Comparison of ENCODE assay signal across 15 cellular contexts in genomic region chr10:124053971-124054370, GRCh38. TPM values are rescaled to one million over a fixed set of nuclear protein-coding genes. Genes with fewer than 3 reads are reported as not detected.
DNase-seq lines count a peak whose midpoint lies in the region; ATAC-seq and TF ChIP-seq lines count a peak whose summit lies in the region.
"Had no signal": no experiment of that assay in that cellular context is flagged by ENCODE, and none has a peak within 500 bp of the region (broad histone marks: within the 10 kb centered on the region; RNA-seq: fewer than 3 reads in every experiment).

No MANE protein-coding gene starts in this region.

- CTCF ChIA-PET in mammary epithelial cell (lab: Charles Lee; ENCODE audit: low non-redundant PET), result no interaction called here

- H3K4me1 Mint-ChIP-seq in mesothelial cell of epicardium, result peaks cover 33% of the 10 kb centered on the region
- H3K4me1 Mint-ChIP-seq: activated CD4-positive, alpha-beta memory T cell treated with anti-CD3 and anti-CD28 coated beads, Interleukin-2, amount 10 ng/mL, durations not matched to agents 7 days and 5 days had no signal

- H3K4me2 ChIP-seq in DOHH2 (ENCODE audit: low read length), result peak overlapping the region; percentile 49
- peak overlapping the region; percentile 22 for H3K4me2 ChIP-seq in mammary epithelial cell (ENCODE audit: insufficient read depth, low read depth, low read length)
- H3K4me2 ChIP-seq: SK-N-SH had no signal

- no peak overlapping the region for H3K9ac ChIP-seq in mammary epithelial cell (ENCODE audit: insufficient read depth, low read length)
- H3K9ac ChIP-seq: SK-N-SH had no signal

- no TSS peak for BruUV-seq in mammary epithelial cell (replicated peaks; lab: Mats Ljungman, UMichigan)

- no peaks in the 10 kb centered on the region for H3K9me3 ChIP-seq in DOHH2 (ENCODE audit: control insufficient read depth, insufficient read depth, low read length)
- H3K9me3 ChIP-seq in mammary epithelial cell (replicated peaks; ENCODE audit: insufficient read depth, low read length), result no peaks in the 10 kb centered on the region
- H3K9me3 ChIP-seq: adrenal gland, SK-N-SH had no signal

- in situ Hi-C loops in mammary epithelial cell (cut with MboI; ENCODE audit: low sequenced_read_pairs in 2 of 2), result no loop called here

- H3K36me3 ChIP-seq in DOHH2 (ENCODE audit: control insufficient read depth, low read length) (peaks cover 18% of the 10 kb centered on the region), mammary epithelial cell (ENCODE audit: insufficient read depth, low read length) (no peaks in the 10 kb centered on the region)
- H3K36me3 ChIP-seq: adrenal gland had no signal

- 6% methylated on average over 2 of the region's 2 CpGs for WGBS in mammary epithelial cell (ENCODE audit: low coverage, missing lambda C conversion rate)

- H3K27me3 ChIP-seq in DOHH2 (ENCODE audit: control insufficient read depth, low read length) (no peaks in the 10 kb centered on the region), mammary epithelial cell (ENCODE audit: insufficient read depth, low read length) (no peaks in the 10 kb centered on the region)
- H3K27me3 ChIP-seq: adrenal gland had no signal

- TF ChIP-seq CTCF in DOHH2 (IDR thresholded peaks at IDR 0.05; ENCODE audit: low read depth, low read length, poor library complexity, severe bottlenecking), result no peak
- no peak for TF ChIP-seq CTCF in mammary epithelial cell (conservative IDR thresholded peaks at IDR 0.05 in 1 of 2, IDR thresholded peaks at IDR 0.05 in 1 of 2; ENCODE audit: extremely low read depth in 1 of 2, insufficient read depth in 1 of 2, low read depth in 1 of 2, low read length in 2 of 2)
- TF ChIP-seq CTCF in mesothelial cell of epicardium (IDR thresholded peaks at IDR 0.05; ENCODE audit: unreplicated experiment), result no peak

- H3K4me3 Mint-ChIP-seq in mesothelial cell of epicardium, result no peak overlapping the region
- H3K4me3 Mint-ChIP-seq: activated CD4-positive, alpha-beta memory T cell treated with anti-CD3 and anti-CD28 coated beads, Interleukin-2, amount 10 ng/mL, durations not matched to agents 7 days and 5 days; activated T-cell treated with anti-CD3 and anti-CD28 coated beads, Interleukin-2, amount 50 U/mL, for 72 hours had no signal

- H3K9me2 ChIP-seq in DOHH2 (replicated peaks; ENCODE audit: control insufficient read depth, low read length), result no peaks in the 10 kb centered on the region
- H3K9me2 ChIP-seq: SK-N-SH had no signal

- intact Hi-C loops in mammary epithelial cell (cut with micrococcal nuclease), result no loop called here

- ATAC-seq in HG02759 (IDR thresholded peaks at IDR 0.05; ENCODE audit: unreplicated experiment) (no peak), HG03135 (IDR thresholded peaks at IDR 0.05; ENCODE audit: unreplicated experiment) (no peak)
- ATAC-seq: activated T-cell treated with anti-CD3 and anti-CD28 coated beads, Interleukin-2, amount 50 U/mL, for 72 hours; left cardiac atrium had no signal

- DNase-seq in Kasumi-1 (lab: John Stamatoyannopoulos, UW) (peak; percentile 75 to 83), mammary epithelial cell (peak; percentile 71), mesothelial cell of epicardium (ENCODE audit: low spot score in 2 of 2, unreplicated experiment in 2 of 2) (no peak), DMS114 treated with DMSO at 0.1 percent for 48 hours (lab: John Stamatoyannopoulos, UW; ENCODE audit: unreplicated experiment) (no peak)
- DNase-seq in stimulated activated CD4-positive, alpha-beta T cell treated with anti-CD3 and anti-CD28 coated beads, Interleukin-2, amount 100 ng/mL, for 24 hours, result no peak
- DNase-seq: activated CD4-positive, alpha-beta memory T cell treated with anti-CD3 and anti-CD28 coated beads, Interleukin-2, amount 10 ng/mL, durations not matched to agents 7 days and 5 days; activated T-cell treated with anti-CD3 and anti-CD28 coated beads, Interleukin-2, amount 50 U/mL, for 72 hours; adrenal gland; left cardiac atrium; NCI-H1048; SK-N-SH; stimulated activated CD4-positive, alpha-beta T cell treated with anti-CD3 and anti-CD28 coated beads, Interleukin-15, amount 100 ng/mL, for 24 hours had no signal

- no peaks in the 10 kb centered on the region for H3K36me3 Mint-ChIP-seq in mesothelial cell of epicardium

- H3K27ac Mint-ChIP-seq in mesothelial cell of epicardium, result peak overlapping the region; percentile 30
- H3K27ac Mint-ChIP-seq: activated CD4-positive, alpha-beta memory T cell treated with anti-CD3 and anti-CD28 coated beads, Interleukin-2, amount 10 ng/mL, durations not matched to agents 7 days and 5 days; activated T-cell treated with anti-CD3 and anti-CD28 coated beads, Interleukin-2, amount 50 U/mL, for 72 hours had no signal

- H3K27ac ChIP-seq in DOHH2 (ENCODE audit: low read depth, low read length) (peak overlapping the region; percentile 41), mammary epithelial cell (ENCODE audit: insufficient read depth, low read depth, low read length) (no peak overlapping the region)

- H3K4me3 ChIP-seq in DOHH2 (ENCODE audit: low read length) (peak overlapping the region; percentile 21), mammary epithelial cell (replicated peaks in 1 of 3; ENCODE audit: insufficient read depth in 1 of 3, low read depth in 2 of 3, low read length in 3 of 3) (no peak overlapping the region)
- H3K4me3 ChIP-seq: adrenal gland had no signal

- H4K20me1 ChIP-seq in DOHH2 (ENCODE audit: control insufficient read depth, insufficient read depth, low read depth, low read length) (no peaks in the 10 kb centered on the region), mammary epithelial cell (ENCODE audit: insufficient read depth, low read length) (peaks cover 2% of the 10 kb centered on the region)

- peaks cover 98% of the 10 kb centered on the region for H3K79me2 ChIP-seq in DOHH2 (ENCODE audit: control insufficient read depth, low read length)
- H3K79me2 ChIP-seq in mammary epithelial cell (ENCODE audit: insufficient read depth, low read length), result peaks cover 84% of the 10 kb centered on the region

- H3K4me1 ChIP-seq in DOHH2 (ENCODE audit: control insufficient read depth, low read length) (peaks cover 80% of the 10 kb centered on the region), mammary epithelial cell (ENCODE audit: insufficient read depth, low read length) (peaks cover 26% of the 10 kb centered on the region)

- peak overlapping the region; percentile 11 for H2AFZ ChIP-seq in mammary epithelial cell (ENCODE audit: low read depth, low read length)

- no peaks in the 10 kb centered on the region for H3K27me3 Mint-ChIP-seq in mesothelial cell of epicardium (ENCODE audit: low read depth)

- no peaks in the 10 kb centered on the region for H3K9me3 Mint-ChIP-seq in mesothelial cell of epicardium
- H3K9me3 Mint-ChIP-seq: activated CD4-positive, alpha-beta memory T cell treated with anti-CD3 and anti-CD28 coated beads, Interleukin-2, amount 10 ng/mL, durations not matched to agents 7 days and 5 days; activated T-cell treated with anti-CD3 and anti-CD28 coated beads, Interleukin-2, amount 50 U/mL, for 72 hours had no signal

- dilution Hi-C loops in mammary epithelial cell (cut with HindIII; ENCODE audit: low sequenced_read_pairs), result no loop called here

- H3F3A ChIP-seq in DOHH2 (ENCODE audit: control insufficient read depth, insufficient read depth), result no peaks in the 10 kb centered on the region; the same call in 1 of the 2 replicates

RNA-seq across cellular contexts. Expression of gene CHST15, which starts 39.4 kb away (rescaled TPM):
- total RNA-seq in mammary epithelial cell (10 to 100 TPM; 47.3 to 61.0 TPM), mesothelial cell of epicardium (34.5 to 39.4 TPM (median 35.9 TPM) in 3 replicates)
- 24.5 TPM for polyA plus RNA-seq in mammary epithelial cell
- 60.0 TPM for polyA minus RNA-seq in mammary epithelial cell

Comparison
In these comparisons a context has a peak if more than half of its experiments do, and no peak if none do; other contexts are left out.
1. DNase-seq: peak in Kasumi-1 (2 of 2) and mammary epithelial cell (single experiment); none in mesothelial cell of epicardium (0 of 2), DMS114 treated with DMSO at 0.1 percent for 48 hours (single experiment) and stimulated activated CD4-positive, alpha-beta T cell treated with anti-CD3 and anti-CD28 coated beads, Interleukin-2, amount 100 ng/mL, for 24 hours (0 of 2).